ENCODE assay signal across 24 cellular contexts in genomic region chr20:61105395-61105794, GRCh38.
"Had no signal": no experiment of that assay in that cellular context is flagged by ENCODE, and none has a peak within 500 bp of the region (broad histone marks: within the 10 kb centered on the region; RNA-seq: fewer than 3 reads in every experiment).

No MANE protein-coding gene starts in this region.

- H3K4me3 ChIP-seq: heart left ventricle, hepatocyte, left ventricle myocardium inferior, lung, neural progenitor cell, right atrium auricular region, right lobe of liver, smooth muscle cell, tibial nerve had no signal

- ATAC-seq: heart left ventricle; natural killer cell; right lobe of liver; stimulated activated memory B cell treated with anti-CD40 and anti-IgM and Interleukin-4, amounts not matched to agents 10 μg/mL and 1 μg/mL and 100 μg/mL, for 72 hours; stimulated activated naive CD8-positive, alpha-beta T cell treated with anti-CD3 and anti-CD28 coated beads, Interleukin-15, amount 100 ng/mL, for 72 hours had no signal

- H3K36me3 ChIP-seq: heart left ventricle, left ventricle myocardium inferior, neural progenitor cell, neutrophil, right atrium auricular region, right lobe of liver, tibial nerve had no signal

- H3K4me1 ChIP-seq: heart left ventricle, left ventricle myocardium inferior, parathyroid adenoma, right atrium auricular region, right lobe of liver, tibial nerve had no signal

- H3K4me2 ChIP-seq: hepatocyte, neural progenitor cell, smooth muscle cell had no signal

- H3K9me3 ChIP-seq: heart left ventricle, left ventricle myocardium inferior, neutrophil, right atrium auricular region, right lobe of liver, tibial nerve had no signal

- H3K4me3 Mint-ChIP-seq: natural killer cell; neural progenitor cell; stimulated activated memory B cell treated with anti-CD40 and anti-IgM and Interleukin-4, amounts not matched to agents 10 μg/mL and 1 μg/mL and 100 μg/mL, for 72 hours; stimulated activated naive CD8-positive, alpha-beta T cell treated with anti-CD3 and anti-CD28 coated beads, Interleukin-15, amount 100 ng/mL, for 72 hours; type B pancreatic cell had no signal

- H3K4me1 Mint-ChIP-seq: stimulated activated memory B cell treated with anti-CD40 and anti-IgM and Interleukin-4, amounts not matched to agents 10 μg/mL and 1 μg/mL and 100 μg/mL, for 72 hours had no signal

- H2AFZ ChIP-seq: hepatocyte, neural progenitor cell, parathyroid adenoma had no signal

- H3K79me2 ChIP-seq: hepatocyte, parathyroid adenoma had no signal

- H3K36me3 Mint-ChIP-seq: natural killer cell; neural progenitor cell; stimulated activated memory B cell treated with anti-CD40 and anti-IgM and Interleukin-4, amounts not matched to agents 10 μg/mL and 1 μg/mL and 100 μg/mL, for 72 hours; type B pancreatic cell had no signal

- H3K27ac Mint-ChIP-seq: natural killer cell; neural progenitor cell; progenitor cell of endocrine pancreas; stimulated activated memory B cell treated with anti-CD40 and anti-IgM and Interleukin-4, amounts not matched to agents 10 μg/mL and 1 μg/mL and 100 μg/mL, for 72 hours; type B pancreatic cell had no signal

- H3K9ac ChIP-seq: neural progenitor cell, parathyroid adenoma had no signal

- DNase-seq: heart left ventricle; islet precursor cell; left ventricle myocardium inferior; natural killer cell; occipital lobe; right lobe of liver; stimulated activated CD4-positive, alpha-beta T cell treated with anti-CD3 and anti-CD28 coated beads, Interleukin-1b, Interleukin-23, amount 100 ng/mL, for 48 hours; stimulated activated CD4-positive, alpha-beta T cell treated with anti-CD3 and anti-CD28 coated beads, Interleukin-2, amount 100 ng/mL, for 48 hours; stimulated activated CD4-positive, alpha-beta T cell treated with anti-CD3 and anti-CD28 coated beads, Interleukin-4, amount 100 ng/mL, for 4 hours; stimulated activated CD8-positive, alpha-beta memory T cell treated with anti-CD3 and anti-CD28 coated beads, Interleukin-4, amount 100 ng/mL, for 48 hours; stimulated activated naive CD4-positive, alpha-beta T cell treated with Interleukin-2 at 50 U/mL for 16 hours; stimulated activated naive CD8-positive, alpha-beta T cell treated with anti-CD3 and anti-CD28 coated beads, Interleukin-15, amount 100 ng/mL, for 72 hours; substantia nigra had no signal

- H3K27ac ChIP-seq: heart left ventricle, hepatocyte, left ventricle myocardium inferior, neural progenitor cell, neutrophil, parathyroid adenoma, right atrium auricular region, right lobe of liver, tibial nerve had no signal

- H3K27me3 Mint-ChIP-seq: stimulated activated memory B cell treated with anti-CD40 and anti-IgM and Interleukin-4, amounts not matched to agents 10 μg/mL and 1 μg/mL and 100 μg/mL, for 72 hours had no signal

- H3K27me3 ChIP-seq: neutrophil, right atrium auricular region, right lobe of liver, tibial nerve had no signal

- H3K9me3 Mint-ChIP-seq: natural killer cell had no signal
